14 cellular contexts compared by ENCODE assay signal in the genomic region with DNA sequence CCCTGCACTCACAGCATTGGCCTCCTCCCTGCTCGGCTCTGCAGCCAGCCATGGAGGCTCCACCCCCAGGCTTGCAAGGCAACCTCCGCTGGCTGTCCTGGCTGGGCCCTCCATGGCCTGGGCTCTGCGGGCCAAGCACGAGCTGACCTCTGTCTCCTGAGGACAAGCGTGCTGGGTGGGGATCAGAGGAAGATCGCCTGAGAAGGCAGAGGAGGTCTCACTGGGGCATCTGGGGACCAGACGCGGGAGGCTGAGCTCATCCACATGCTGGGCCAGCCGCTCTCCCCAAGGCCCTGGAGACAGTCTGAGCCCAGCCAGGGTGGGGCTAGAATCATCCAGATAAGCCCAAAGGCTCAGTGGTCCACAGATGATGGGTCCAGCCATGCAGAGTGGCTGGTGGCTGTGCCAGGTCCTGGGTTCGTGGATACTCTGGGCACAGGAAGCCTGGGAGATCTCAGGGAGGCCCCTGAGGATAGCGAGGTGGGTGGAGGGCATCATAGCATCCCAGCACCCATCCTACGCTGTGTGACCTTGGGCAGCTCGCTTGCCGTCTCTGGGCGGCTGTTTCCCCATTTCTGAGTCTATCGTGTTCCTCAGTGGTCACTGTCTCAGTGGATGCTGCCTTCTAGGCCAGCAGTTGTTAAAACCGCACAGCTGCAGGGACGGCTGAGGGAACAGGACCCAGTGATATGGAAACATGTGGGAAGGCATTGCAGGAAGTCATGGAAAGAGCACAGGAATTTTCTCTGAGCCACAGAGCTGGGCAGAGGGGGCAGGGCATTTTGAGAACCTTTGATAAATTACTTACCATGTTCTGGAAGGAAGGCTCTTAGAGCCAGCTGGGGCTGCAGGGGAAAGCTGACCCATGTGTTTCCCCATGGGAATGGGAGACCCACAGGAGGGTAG.
A peak's percentile ranks its signal among the peaks of the same experiment; 100 is the strongest.
DNase-seq lines count a peak whose midpoint lies in the region; ATAC-seq and TF ChIP-seq lines count a peak whose summit lies in the region.
"Had no signal": no experiment of that assay in that cellular context is flagged by ENCODE, and none has a peak within 500 bp of the region (broad histone marks: within the 10 kb centered on the region; RNA-seq: fewer than 3 reads in every experiment).

No MANE protein-coding gene starts in this region.

- peak overlapping the region in 4 of 11 experiments; percentile 68 to 80 (median 76); a peak in 6 of 22 replicates for H3K9ac ChIP-seq in BLaER1 treated with 17β-estradiol and CSF1 and Interleukin-3, amounts not matched to agents 10 nM and 100 nM
- no peak overlapping the region for H3K9ac ChIP-seq in SK-N-SH

- no peak overlapping the region for H3K4me3 Mint-ChIP-seq in nephron progenitor cell
- no peak overlapping the region for H3K4me3 Mint-ChIP-seq in HFFc6

- H3K27ac Mint-ChIP-seq in nephron progenitor cell = no peak overlapping the region
- H3K27ac Mint-ChIP-seq in HFFc6 = no peak overlapping the region

- H3K9me3 Mint-ChIP-seq in nephron progenitor cell (peaks cover 5% of the 10 kb centered on the region), HFFc6 (peaks cover 6% of the 10 kb centered on the region; the same call in 1 of the 2 replicates)

- H3K36me3 Mint-ChIP-seq in nephron progenitor cell (ENCODE audit: low read depth) (no peaks in the 10 kb centered on the region), HFFc6 (ENCODE audit: low read depth) (peaks cover 5% of the 10 kb centered on the region)

- no peaks in the 10 kb centered on the region for H3K36me3 ChIP-seq in BLaER1 treated with 17β-estradiol and CSF1 and Interleukin-3, amounts not matched to agents 10 nM and 100 nM
- H3K36me3 ChIP-seq in SK-N-SH (replicated peaks in 1 of 2; ENCODE audit: control insufficient read depth in 1 of 2, insufficient read depth in 2 of 2, low read length in 1 of 2) = no peaks in the 10 kb centered on the region
- H3K36me3 ChIP-seq: ovary, thyroid gland had no signal

- H3K4me1 Mint-ChIP-seq in nephron progenitor cell (peaks cover 58% of the 10 kb centered on the region), HFFc6 (ENCODE audit: low read depth) (peaks cover 35% of the 10 kb centered on the region)

- POLR2A ChIA-PET in SK-N-SH (lab: Yijun Ruan, JAX) = no interaction called here

- H2AFZ ChIP-seq in SK-N-SH (ENCODE audit: low read depth) = no peak overlapping the region

- H3K4me3 ChIP-seq in BLaER1 treated with 17β-estradiol and CSF1 and Interleukin-3, amounts not matched to agents 10 nM and 100 nM = no peak overlapping the region
- H3K4me3 ChIP-seq in SK-N-SH (ENCODE audit: low read depth in 2 of 2, low read length in 1 of 2) = no peak overlapping the region
- H3K4me3 ChIP-seq: ovary, thyroid gland had no signal

- H3K4me1 ChIP-seq in BLaER1 treated with 17β-estradiol and CSF1 and Interleukin-3, amounts not matched to agents 10 nM and 100 nM = peaks cover 47 to 98% (median 96%) of the 10 kb centered on the region in 10 experiments
- peaks cover 36 to 39% of the 10 kb centered on the region in 2 experiments; a peak in 3 of 4 replicates for H3K4me1 ChIP-seq in SK-N-SH (ENCODE audit: control insufficient read depth in 1 of 2, insufficient read depth in 2 of 2, low read depth in 1 of 2, low read length in 1 of 2)

- ATAC-seq in Right ventricle myocardium superior (ENCODE audit: poor library complexity) (peak; percentile 44), HG02870 (IDR thresholded peaks at IDR 0.05; ENCODE audit: unreplicated experiment) (no peak), HG03108 (IDR thresholded peaks at IDR 0.05; ENCODE audit: unreplicated experiment) (no peak)

- H3K9me3 ChIP-seq in BLaER1 treated with 17β-estradiol and CSF1 and Interleukin-3, amounts not matched to agents 10 nM and 100 nM (replicated peaks in 1 of 11) = peaks cover 0 to 8% (median 4%) of the 10 kb centered on the region in 11 experiments; a peak in 12 of 22 replicates
- H3K9me3 ChIP-seq in SK-N-SH = no peaks in the 10 kb centered on the region
- H3K9me3 ChIP-seq: ovary, thyroid gland had no signal

- peaks cover 0 to 28% (median 0%) of the 10 kb centered on the region in 11 experiments; a peak in 2 of 22 replicates for H4K20me1 ChIP-seq in BLaER1 treated with 17β-estradiol and CSF1 and Interleukin-3, amounts not matched to agents 10 nM and 100 nM
- H4K20me1 ChIP-seq in SK-N-SH (ENCODE audit: insufficient read depth) = no peaks in the 10 kb centered on the region

- CTCF ChIA-PET in SK-N-SH (lab: Yijun Ruan, JAX) = interaction anchor here (1.0 to 2.7 kb wide), 2 partner anchors 37 to 106 kb away, joined by 3 to 11 read pairs; no protein-coding TSS in a partner anchor

- H3K9me2 ChIP-seq in SK-N-SH = no peaks in the 10 kb centered on the region

- peaks cover 0 to 53% (median 0%) of the 10 kb centered on the region in 11 experiments; a peak in 4 of 22 replicates for H3K27me3 ChIP-seq in BLaER1 treated with 17β-estradiol and CSF1 and Interleukin-3, amounts not matched to agents 10 nM and 100 nM
- no peaks in the 10 kb centered on the region for H3K27me3 ChIP-seq in SK-N-SH (ENCODE audit: insufficient read depth)
- H3K27me3 ChIP-seq: ovary, thyroid gland had no signal

- peaks cover 6% of the 10 kb centered on the region for H3K27me3 Mint-ChIP-seq in nephron progenitor cell (ENCODE audit: low read depth, poor library complexity)
- peaks cover 7% of the 10 kb centered on the region for H3K27me3 Mint-ChIP-seq in HFFc6 (ENCODE audit: insufficient read depth)

- peak overlapping the region in 6 of 11 experiments; percentile 65 to 88 (median 81); a peak in 9 of 22 replicates for H3K27ac ChIP-seq in BLaER1 treated with 17β-estradiol and CSF1 and Interleukin-3, amounts not matched to agents 10 nM and 100 nM
- H3K27ac ChIP-seq in SK-N-SH (ENCODE audit: low read depth in 2 of 2, low read length in 1 of 2) = peak overlapping the region in 1 of 2 experiments; percentile 39; a peak in 2 of 4 replicates
- H3K27ac ChIP-seq: ovary, thyroid gland had no signal

- WGBS in SK-N-SH (ENCODE audit: low lambda C conversion rate) = 80% methylated on average over 10 of the region's 18 CpGs

- TF ChIP-seq CTCF in SK-N-SH (IDR thresholded peaks at IDR 0.05) = no peak
- TF ChIP-seq CTCF in nephron progenitor cell (IDR thresholded peaks at IDR 0.05) = no peak
- no peak for TF ChIP-seq CTCF in HFFc6 (IDR thresholded peaks at IDR 0.05)

- TF ChIP-seq EP300 in SK-N-SH (IDR thresholded peaks at IDR 0.05; ENCODE audit: borderline replicate concordance in 1 of 2, low read depth in 1 of 2, low read length in 1 of 2) = no peak

- peak overlapping the region in 9 of 11 experiments; percentile 93 to 98 (median 96); a peak in 18 of 22 replicates for H3K4me2 ChIP-seq in BLaER1 treated with 17β-estradiol and CSF1 and Interleukin-3, amounts not matched to agents 10 nM and 100 nM
- H3K4me2 ChIP-seq in SK-N-SH = peak overlapping the region; percentile 44; the same call in 1 of the 2 replicates

- DNase-seq in SK-N-SH (peak; percentile 85), Right ventricle myocardium superior (peak; percentile 52), nephron progenitor cell (peak; percentile 53), HFFc6 (no peak)
- no peak for DNase-seq in stimulated activated naive CD4-positive, alpha-beta T cell treated with Interleukin-2 at 50 U/mL for 16 hours (lab: John Stamatoyannopoulos, UW)
- DNase-seq: DMS153, hippocampal formation, NCI-H187 treated with DMSO at 0.1 percent for 48 hours, SIG-M5, thyroid gland had no signal

- intact Hi-C loops in Right ventricle myocardium superior (cut with DNase I) = no loop called here

- TF ChIP-seq RAD21 in SK-N-SH (IDR thresholded peaks at IDR 0.05; ENCODE audit: low read length) = no peak

- peaks cover 11% of the 10 kb centered on the region for H3F3A ChIP-seq in SK-N-SH (replicated peaks; ENCODE audit: insufficient read depth)

- no peaks in the 10 kb centered on the region for H3K79me2 ChIP-seq in SK-N-SH (ENCODE audit: insufficient read depth)

TF ChIP-seq in SK-N-SH, 30 proteins besides CTCF, POLR2A, EP300 and RAD21:
- TF ChIP-seq, protein P1, sequence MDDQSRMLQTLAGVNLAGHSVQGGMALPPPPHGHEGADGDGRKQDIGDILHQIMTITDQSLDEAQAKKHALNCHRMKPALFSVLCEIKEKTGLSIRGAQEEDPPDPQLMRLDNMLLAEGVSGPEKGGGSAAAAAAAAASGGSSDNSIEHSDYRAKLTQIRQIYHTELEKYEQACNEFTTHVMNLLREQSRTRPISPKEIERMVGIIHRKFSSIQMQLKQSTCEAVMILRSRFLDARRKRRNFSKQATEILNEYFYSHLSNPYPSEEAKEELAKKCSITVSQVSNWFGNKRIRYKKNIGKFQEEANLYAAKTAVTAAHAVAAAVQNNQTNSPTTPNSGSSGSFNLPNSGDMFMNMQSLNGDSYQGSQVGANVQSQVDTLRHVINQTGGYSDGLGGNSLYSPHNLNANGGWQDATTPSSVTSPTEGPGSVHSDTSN (IDR thresholded peaks at IDR 0.05) = 0 out of 2 replicates have a peak, but pooled peaks have one; percentile 5
- TF ChIP-seq GATA2 (CRISPR knock-in tag; IDR thresholded peaks at IDR 0.05) (peak; percentile 74), TCF12 (IDR thresholded peaks at IDR 0.05) (peak; percentile 77; the same call in 1 of the 2 replicates), CHD2 (IDR thresholded peaks at IDR 0.05; ENCODE audit: low read length, partially characterized antibody) (peak; percentile 29), YY1 (IDR thresholded peaks at IDR 0.05; ENCODE audit: low read depth) (no peak), RCOR1 (IDR thresholded peaks at IDR 0.05; ENCODE audit: low read length) (peak; percentile 22; the same call in 1 of the 2 replicates)
- TF ChIP-seq, protein P2, sequence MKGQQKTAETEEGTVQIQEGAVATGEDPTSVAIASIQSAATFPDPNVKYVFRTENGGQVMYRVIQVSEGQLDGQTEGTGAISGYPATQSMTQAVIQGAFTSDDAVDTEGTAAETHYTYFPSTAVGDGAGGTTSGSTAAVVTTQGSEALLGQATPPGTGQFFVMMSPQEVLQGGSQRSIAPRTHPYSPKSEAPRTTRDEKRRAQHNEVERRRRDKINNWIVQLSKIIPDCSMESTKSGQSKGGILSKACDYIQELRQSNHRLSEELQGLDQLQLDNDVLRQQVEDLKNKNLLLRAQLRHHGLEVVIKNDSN (IDR thresholded peaks at IDR 0.05; ENCODE audit: borderline replicate concordance, low read depth) = no peak

Comparison
In these comparisons a context has a peak if more than half of its experiments do, and no peak if none do; other contexts are left out.
1. DNase-seq: peak in SK-N-SH (single experiment), Right ventricle myocardium superior (single experiment) and nephron progenitor cell (single experiment); none in HFFc6 (single experiment) and stimulated activated naive CD4-positive, alpha-beta T cell treated with Interleukin-2 at 50 U/mL for 16 hours (single experiment).